In genomic region chr3:161914703-161915102, GRCh38 we compare ENCODE assay signal across 8 cellular contexts.
DNase-seq lines count a peak whose midpoint lies in the region; ATAC-seq, FAIRE-seq and TF ChIP-seq lines count a peak whose summit lies in the region.

No MANE protein-coding gene starts in this region.

- no peaks in the 10 kb centered on the region for H3K9me3 ChIP-seq in adrenal gland (replicated peaks in 1 of 3)

- H3K27me3 ChIP-seq in adrenal gland: no peaks in the 10 kb centered on the region

- TF ChIP-seq CTCF in AG09319 (IDR thresholded peaks at IDR 0.05; ENCODE audit: low read depth, low read length): peak; percentile 62
- TF ChIP-seq CTCF in adrenal gland (IDR thresholded peaks at IDR 0.05): peak in 3 of 6 experiments; percentile 32 to 36 (median 34)

- no peak for TF ChIP-seq POLR2A in adrenal gland (IDR thresholded peaks at IDR 0.05)

- intact Hi-C loops in adrenal gland (cut with DNase I): no loop called here

- DNase-seq in AG09319 (ENCODE audit: extremely low read depth, low read depth): peak; percentile 35
- DNase-seq in NCI-H1092 (lab: John Stamatoyannopoulos, UW): peak; percentile 79
- peak in 5 of 7 donors; percentile 9 to 55 (median 16) for DNase-seq in adrenal gland
- peak; percentile 71 for DNase-seq in inferior parietal cortex (ENCODE audit: extremely low spot score)
- DNase-seq in activated gamma-delta T cell treated with Interleukin-2 at 50 U/mL for 16 hours: no peak
- no peak for DNase-seq in urothelium cell line (ENCODE audit: low spot score)

- H3K27ac ChIP-seq in adrenal gland: no peak overlapping the region

- no peaks in the 10 kb centered on the region for H3K36me3 ChIP-seq in adrenal gland (replicated peaks in 1 of 2)

- H3K4me1 ChIP-seq in adrenal gland (replicated peaks in 1 of 2): no peaks in the 10 kb centered on the region

- no peak for FAIRE-seq in urothelium cell line (lab: Jason Lieb, UNC)

- ATAC-seq in HG02885 (IDR thresholded peaks at IDR 0.05; ENCODE audit: poor library complexity, unreplicated experiment) (no peak), HG03097 (IDR thresholded peaks at IDR 0.05; ENCODE audit: low FRiP score, unreplicated experiment) (no peak)

- 16 to 27% (median 23%) methylated on average over 8 of the region's 8 CpGs for WGBS in adrenal gland, 4 donors

- H3K4me3 ChIP-seq in adrenal gland: no peak overlapping the region

Comparison
In these comparisons a context has a peak if more than half of its experiments do, and no peak if none do; other contexts are left out.
1. DNase-seq: peak in AG09319 (single experiment), NCI-H1092 (single experiment), adrenal gland (5 of 7) and inferior parietal cortex (single experiment); none in activated gamma-delta T cell treated with Interleukin-2 at 50 U/mL for 16 hours (single experiment) and urothelium cell line (single experiment).